In genomic region chr16:10579575-10579964, GRCh38 we compare ENCODE assay signal across 10 cellular contexts. TPM values are rescaled to one million over a fixed set of nuclear protein-coding genes. Genes with fewer than 3 reads are reported as not detected.
A peak's percentile ranks its signal among the peaks of the same experiment; 100 is the strongest.
DNase-seq lines count a peak whose midpoint lies in the region; ATAC-seq, FAIRE-seq and TF ChIP-seq lines count a peak whose summit lies in the region.
"Had no signal": no experiment of that assay in that cellular context is flagged by ENCODE, and none has a peak within 500 bp of the region (broad histone marks: within the 10 kb centered on the region; RNA-seq: fewer than 3 reads in every experiment).

No MANE protein-coding gene starts in this region.

- peak overlapping the region; percentile 76 for H3K27ac ChIP-seq in mammary epithelial cell (ENCODE audit: insufficient read depth, low read depth, low read length)
- no peak overlapping the region for H3K27ac ChIP-seq in HepG2 (ENCODE audit: extremely low read length, insufficient read depth, low read length)
- peak overlapping the region; percentile 93 to 97 (median 95) for H3K27ac ChIP-seq in stomach

- TF ChIP-seq POLR2A in HepG2 (IDR thresholded peaks at IDR 0.05; ENCODE audit: insufficient read depth in 1 of 2, low read depth in 2 of 2, low read length in 2 of 2) = no peak
- TF ChIP-seq POLR2A in stomach (IDR thresholded peaks at IDR 0.05) = no peak

- DNase-seq in HT-29 (ENCODE audit: low spot score) (peak; percentile 31), mammary epithelial cell (peak; percentile 21), HepG2 (ENCODE audit: low spot score) (no peak), stomach (no peak), mesenteric fat pad (ENCODE audit: low spot score) (no peak), AML-193 (lab: John Stamatoyannopoulos, UW) (no peak), NCI-H524 treated with DMSO at 0.1 percent for 48 hours (lab: John Stamatoyannopoulos, UW) (no peak)
- no peak for DNase-seq in activated T-cell treated with anti-CD3 and anti-CD28 coated beads, Interleukin-2, amount 50 U/mL, for 48 hours
- DNase-seq: Kasumi-1 had no signal

- no peaks in the 10 kb centered on the region for H3K36me3 ChIP-seq in mammary epithelial cell (ENCODE audit: insufficient read depth, low read length)
- no peaks in the 10 kb centered on the region; a peak in 1 of 5 replicates for H3K36me3 ChIP-seq in HepG2 (replicated peaks in 1 of 2; ENCODE audit: control insufficient read depth in 1 of 2, insufficient read depth in 2 of 2, low read length in 2 of 2)
- no peaks in the 10 kb centered on the region for H3K36me3 ChIP-seq in stomach

- no peak for TF ChIP-seq EP300 in HepG2 (IDR thresholded peaks at IDR 0.05; ENCODE audit: low read depth in 2 of 2, low read length in 2 of 2)
- TF ChIP-seq EP300 in HepG2 (CRISPR knock-in tag; IDR thresholded peaks at IDR 0.05; ENCODE audit: borderline replicate concordance) = no peak
- TF ChIP-seq EP300 in stomach (IDR thresholded peaks at IDR 0.05) = no peak

- TF ChIP-seq CTCF in mammary epithelial cell (conservative IDR thresholded peaks at IDR 0.05 in 1 of 2, IDR thresholded peaks at IDR 0.05 in 1 of 2; ENCODE audit: extremely low read depth in 1 of 2, insufficient read depth in 1 of 2, low read depth in 1 of 2, low read length in 2 of 2) (no peak), HepG2 (CRISPR knock-in tag; IDR thresholded peaks at IDR 0.05) (no peak), stomach (IDR thresholded peaks at IDR 0.05) (no peak)

- H2AFZ ChIP-seq in mammary epithelial cell (ENCODE audit: low read depth, low read length) = peak overlapping the region; percentile 96
- no peak overlapping the region for H2AFZ ChIP-seq in HepG2 (ENCODE audit: low read length)

- H3K27me3 ChIP-seq in mammary epithelial cell (ENCODE audit: insufficient read depth, low read length) (no peaks in the 10 kb centered on the region), HepG2 (ENCODE audit: control insufficient read depth in 1 of 2, insufficient read depth in 2 of 2, low read length in 2 of 2) (peaks cover 0 to 3% of the 10 kb centered on the region in 2 experiments; a peak in 1 of 5 replicates), stomach (peaks cover 0 to 21% (median 0%) of the 10 kb centered on the region in 3 donors)

- POLR2A ChIA-PET in HepG2 (lab: Yijun Ruan, JAX) = interaction anchor here (0.6 to 2.6 kb wide), 8 partner anchors 29 to 164 kb away, joined by 3 to 18 read pairs (median 6); partner anchors contain the start of gene NUBP1

- in situ Hi-C loops in mammary epithelial cell (cut with MboI; ENCODE audit: low sequenced_read_pairs in 2 of 2) = no loop called here
- in situ Hi-C loops in HepG2 (cut with HindIII; ENCODE audit: extremely low pct_ligation_motif_present, low pct_unique_long_range_greater_than_20kb) = no loop called here

- no peaks in the 10 kb centered on the region for H3K9me3 ChIP-seq in mammary epithelial cell (replicated peaks; ENCODE audit: insufficient read depth, low read length)
- peaks cover 7% of the 10 kb centered on the region; the same call in 1 of the 2 replicates for H3K9me3 ChIP-seq in HepG2 (ENCODE audit: low read length)
- H3K9me3 ChIP-seq in stomach = no peaks in the 10 kb centered on the region

- H3K79me2 ChIP-seq in mammary epithelial cell (ENCODE audit: insufficient read depth, low read length) (peaks cover 56% of the 10 kb centered on the region), HepG2 (ENCODE audit: insufficient read depth, low read length) (peaks cover 45% of the 10 kb centered on the region)

- H3K9ac ChIP-seq in mammary epithelial cell (ENCODE audit: insufficient read depth, low read length) = peak overlapping the region; percentile 77
- peak overlapping the region; percentile 86 for H3K9ac ChIP-seq in HepG2 (ENCODE audit: insufficient read depth, low read depth, low read length)

- TF ChIP-seq RAD21 in HepG2 (CRISPR knock-in tag; IDR thresholded peaks at IDR 0.05) = no peak

- no peak; the same call in 1 of the 3 replicates for ATAC-seq in HepG2

- no peak for FAIRE-seq in HepG2 (lab: Jason Lieb, UNC)

- H3K4me1 ChIP-seq in mammary epithelial cell (ENCODE audit: insufficient read depth, low read length) (peaks cover 28% of the 10 kb centered on the region), HepG2 (ENCODE audit: insufficient read depth, low read length) (peaks cover 54% of the 10 kb centered on the region), stomach (peaks cover 37 to 62% (median 56%) of the 10 kb centered on the region in 4 donors)

- CTCF ChIA-PET in mammary epithelial cell (lab: Charles Lee; ENCODE audit: low non-redundant PET) = interaction anchor here (0.7 kb wide), 1 partner anchor 163 kb away, joined by 3 read pairs; no protein-coding TSS in a partner anchor
- CTCF ChIA-PET in HepG2 (lab: Yijun Ruan, JAX; ENCODE audit: low intra/inter-chr PET ratio, low total read pairs) = interaction anchor here (1.2 to 2.0 kb wide), 4 partner anchors 58 to 157 kb away, joined by 4 to 19 read pairs (median 7); no protein-coding TSS in a partner anchor

- dilution Hi-C loops in mammary epithelial cell (cut with HindIII; ENCODE audit: low sequenced_read_pairs) = loop anchor here (5.0 kb wide), 1 partner anchor 73 kb away; no protein-coding TSS in a partner anchor

- BruUV-seq in mammary epithelial cell (replicated peaks; lab: Mats Ljungman, UMichigan) (TSS peak; percentile 48), HepG2 (replicated peaks; lab: Mats Ljungman, UMichigan) (no TSS peak)

- peak overlapping the region; percentile 93 for H3K4me2 ChIP-seq in mammary epithelial cell (ENCODE audit: insufficient read depth, low read depth, low read length)
- H3K4me2 ChIP-seq in HepG2 (ENCODE audit: low read depth, low read length) = peak overlapping the region; percentile 77

- H4K20me1 ChIP-seq in mammary epithelial cell (ENCODE audit: insufficient read depth, low read length) (no peaks in the 10 kb centered on the region), HepG2 (ENCODE audit: insufficient read depth, low read length) (peaks cover 36% of the 10 kb centered on the region; the same call in 1 of the 2 replicates)

- intact Hi-C loops in mammary epithelial cell (cut with micrococcal nuclease) (loop anchor here (1.0 to 5.0 kb wide), 4 partner anchors 59 to 363 kb away; partner anchors contain the start of gene DEXI), HepG2 (cut with micrococcal nuclease; ENCODE audit: unreplicated experiment) (no loop called here), stomach (cut with DNase I; ENCODE audit: low total_unique reads) (no loop called here)

- 0% methylated on average over 4 of the region's 6 CpGs for whole genome bisulfite sequencing in mammary epithelial cell (ENCODE audit: low coverage, missing lambda C conversion rate)
- WGBS in HepG2 (ENCODE audit: low lambda C conversion rate) = 8% methylated on average over 5 of the region's 6 CpGs
- WGBS in stomach, 5 donors = 5 to 25% (median 7%) methylated on average over 6 of the region's 6 CpGs

- H3K4me3 ChIP-seq in mammary epithelial cell (replicated peaks in 1 of 3; ENCODE audit: insufficient read depth in 1 of 3, low read depth in 2 of 3, low read length in 3 of 3) = peak overlapping the region; percentile 88 to 91 (median 89)
- peak overlapping the region; percentile 79 to 93 (median 79) for H3K4me3 ChIP-seq in HepG2 (replicated peaks in 1 of 3; ENCODE audit: insufficient read depth in 1 of 3, low read depth in 2 of 3, low read length in 3 of 3)
- H3K4me3 ChIP-seq in stomach = peak overlapping the region; percentile 79 to 90 (median 88)

TF ChIP-seq in HepG2, 621 proteins besides CTCF, POLR2A, EP300 and RAD21:
- 0 out of 2 replicates have a peak, but pooled peaks have one; percentile 22 for TF ChIP-seq EEA1 (CRISPR knock-in tag; IDR thresholded peaks at IDR 0.05; ENCODE audit: borderline replicate concordance)
- peak; percentile 0; the same call in 1 of the 2 replicates for TF ChIP-seq ZC3H13 (CRISPR knock-in tag; IDR thresholded peaks at IDR 0.05)
- no peak for TF ChIP-seq CHD2 (IDR thresholded peaks at IDR 0.05; ENCODE audit: low read depth, low read length)
- TF ChIP-seq CENPX (CRISPR knock-in tag; IDR thresholded peaks at IDR 0.05) = no peak
- 0 out of 2 replicates have a peak, but pooled peaks have one; percentile 73 for TF ChIP-seq ZNF33A (CRISPR knock-in tag; IDR thresholded peaks at IDR 0.05; ENCODE audit: borderline replicate concordance)
TF ChIP-seq in HepG2: peak in this region for 3.

RNA-seq across cellular contexts. Expression of gene EMP2, which starts 0.8 kb away (rescaled TPM):
- total RNA-seq in HT-29 (2014; rRNA removed; shearing (Covaris generic)) = 38.0 and 41.7 TPM in 2 replicates
- total RNA-seq in mammary epithelial cell = 10 to 100 TPM; 18.8 to 33.3 TPM
- polyA plus RNA-seq in mammary epithelial cell = 66.0 TPM
- polyA minus RNA-seq in mammary epithelial cell = 42.4 TPM
- total RNA-seq in HepG2 (2016; rRNA removed; fragmentation: Illumina TruSeq; extraction: Trizol) = 13.4 and 24.6 TPM in 2 replicates
- total RNA-seq in HepG2 (2016; cell fraction: cytosol; rRNA removed; fragmentation: Illumina TruSeq; extraction: Trizol; ENCODE audit: low read depth) = 9.2 and 9.9 TPM in 2 replicates
- 11.7 and 21.4 TPM in 2 replicates for total RNA-seq in HepG2 (2016; cell fraction: insoluble cytoplasmic fraction; rRNA removed; fragmentation: Illumina TruSeq; extraction: Trizol)
- 11.9 and 13.5 TPM in 2 replicates for total RNA-seq in HepG2 (2016; cell fraction: membrane; rRNA removed; fragmentation: Illumina TruSeq; extraction: Trizol)
- total RNA-seq in HepG2 (2016; cell fraction: nucleus; rRNA removed; fragmentation: Illumina TruSeq; extraction: Trizol) = 17.1 and 22.3 TPM in 2 replicates
- 84.4 and 91.2 TPM in 2 replicates for polyA plus RNA-seq in HepG2 (2011; rRNA removed)
- polyA plus RNA-seq in HepG2 (2011; cell fraction: cytosol; rRNA removed) = 59.1 and 63.8 TPM in 2 replicates
- polyA plus RNA-seq in HepG2 (2011; cell fraction: nucleus; rRNA removed) = 25.3 and 26.7 TPM in 2 replicates
- polyA plus RNA-seq in HepG2 (2012) = 79.6 and 88.1 TPM in 2 replicates
- polyA plus RNA-seq in HepG2 (2016; cell fraction: cytosol; fragmentation: Illumina TruSeq; extraction: Trizol; ENCODE audit: low read depth) = 25.1 and 29.9 TPM in 2 replicates
- polyA plus RNA-seq in HepG2 (2016; cell fraction: insoluble cytoplasmic fraction; fragmentation: Illumina TruSeq; extraction: Trizol; ENCODE audit: low read depth) = 19.9 and 21.5 TPM in 2 replicates
- 20.0 and 21.7 TPM in 2 replicates for polyA plus RNA-seq in HepG2 (2016; cell fraction: membrane; fragmentation: Illumina TruSeq; extraction: Trizol; ENCODE audit: low read depth)
- 44.6 and 45.3 TPM in 2 replicates for polyA plus RNA-seq in HepG2 (2016; cell fraction: nucleus; fragmentation: Illumina TruSeq; extraction: Trizol; ENCODE audit: insufficient read depth, low read depth)
- 185 and 354 TPM in 2 replicates for polyA minus RNA-seq in HepG2 (2011; rRNA and poly(A)+ RNA removed; ENCODE audit: low replicate concordance)
- polyA minus RNA-seq in HepG2 (2011; cell fraction: cytosol; rRNA and poly(A)+ RNA removed) = 33.1 and 45.3 TPM in 2 replicates
- polyA minus RNA-seq in HepG2 (2011; cell fraction: nucleus; rRNA and poly(A)+ RNA removed) = 34.7 and 36.2 TPM in 2 replicates
- 10 to 100 TPM; 24.5 to 57.6 (median 43.3) TPM for total RNA-seq in stomach
- polyA plus RNA-seq in stomach = 10 to 100 TPM; 10.7 to 60.9 (median 11.7) TPM
- total RNA-seq in mesenteric fat pad = 68.1 TPM
- total RNA-seq: activated T-helper 1 cell treated with anti-CD3 and anti-CD28 coated beads, Interleukin-12 subunit alpha, Interleukin-12 subunit beta, Interleukin-2, Interleukin-4 antibody, amounts not matched to agents 30 ng/mL and 10 ng/mL and 1 ng/mL, durations not matched to agents 14 hours and 24 hours and 36 hours had no signal

Comparison
In these comparisons a context has a peak if more than half of its experiments do, and no peak if none do; other contexts are left out.
1. DNase-seq: peak in HT-29 (single experiment) and mammary epithelial cell (single experiment); none in HepG2 (single experiment), stomach (single experiment), mesenteric fat pad (single experiment), AML-193 (0 of 2), NCI-H524 treated with DMSO at 0.1 percent for 48 hours (single experiment) and activated T-cell treated with anti-CD3 and anti-CD28 coated beads, Interleukin-2, amount 50 U/mL, for 48 hours (0 of 2).
2. Peak in every context shown above with its lines, with median percentiles within 50 percentile points of each other: H3K4me3 ChIP-seq.